ENCODE assay signal across 15 cellular contexts in genomic region chr14:21108791-21109190, GRCh38. TPM values are rescaled to one million over a fixed set of nuclear protein-coding genes. Genes with fewer than 3 reads are reported as not detected.
"Had no signal": no experiment of that assay in that cellular context is flagged by ENCODE, and none has a peak within 500 bp of the region (broad histone marks: within the 10 kb centered on the region; RNA-seq: fewer than 3 reads in every experiment).

No MANE protein-coding gene starts in this region.

- DNase-seq: activated naive CD4-positive, alpha-beta T cell treated with Interleukin-2 at 50 U/mL for 16 hours; activated T-cell treated with anti-CD3 and anti-CD28 coated beads for 4 hours; anterior cingulate cortex; effector memory CD4-positive, alpha-beta T cell; foreskin keratinocyte; head of caudate nucleus; kidney glomerular epithelial cell; left ventricle myocardium superior; naive thymus-derived CD4-positive, alpha-beta T cell; stimulated activated CD4-positive, alpha-beta T cell treated with anti-CD3 and anti-CD28 coated beads, Interleukin-1b, Interleukin-23, amount 100 ng/mL, for 48 hours; stimulated activated naive CD8-positive, alpha-beta T cell treated with anti-CD3 and anti-CD28 coated beads, Interleukin-15, amount 100 ng/mL, for 72 hours; testis; upper lobe of left lung had no signal

- H3K9me3 ChIP-seq: mucosa of descending colon, testis, upper lobe of left lung had no signal

- ATAC-seq: left ventricle myocardium superior; mucosa of descending colon; naive thymus-derived CD4-positive, alpha-beta T cell had no signal

- H3K27me3 ChIP-seq: foreskin keratinocyte, testis, upper lobe of left lung had no signal

- H3K27ac ChIP-seq: foreskin keratinocyte, testis, upper lobe of left lung had no signal

- H3K36me3 ChIP-seq: upper lobe of left lung had no signal

- H3K4me3 ChIP-seq: mucosa of descending colon, testis, upper lobe of left lung had no signal

RNA-seq across cellular contexts. Expression of gene TMEM253, which starts 7.9 kb away (rescaled TPM):
- polyA plus RNA-seq: naive thymus-derived CD4-positive, alpha-beta T cell had no signal

RNA-seq across cellular contexts. Expression of gene OR5AU1, which starts 47.1 kb away (rescaled TPM):
- total RNA-seq: foreskin keratinocyte; left ventricle myocardium superior; mucosa of descending colon; naive thymus-derived CD4-positive, alpha-beta T cell; renal cortical epithelial cell; upper lobe of left lung had no signal
- polyA plus RNA-seq: foreskin keratinocyte; naive thymus-derived CD4-positive, alpha-beta T cell had no signal

RNA-seq across cellular contexts. Expression of gene RNASE8, which starts 51.2 kb away (rescaled TPM):
- total RNA-seq: foreskin keratinocyte; left ventricle myocardium superior; mucosa of descending colon; naive thymus-derived CD4-positive, alpha-beta T cell; renal cortical epithelial cell; testis; upper lobe of left lung had no signal
- polyA plus RNA-seq: foreskin keratinocyte; naive thymus-derived CD4-positive, alpha-beta T cell had no signal
